8 cellular contexts compared by ENCODE assay signal in genomic region chr15:42736178-42736792, GRCh38. TPM values are rescaled to one million over a fixed set of nuclear protein-coding genes. Genes with fewer than 3 reads are reported as not detected.
DNase-seq lines count a peak whose midpoint lies in the region; ATAC-seq and TF ChIP-seq lines count a peak whose summit lies in the region.

No MANE protein-coding gene starts in this region.

- 3 to 4% methylated on average over 21 to 55 of the region's 55 CpGs for WGBS in endodermal cell (ENCODE audit: insufficient coverage in 1 of 2, insufficient read length in 1 of 2), 2 experiments

- H3K36me3 ChIP-seq in endodermal cell (ENCODE audit: control insufficient read depth, insufficient read depth, low read length), result peaks cover 38% of the 10 kb centered on the region
- H3K36me3 ChIP-seq in muscle layer of duodenum (ENCODE audit: control insufficient read depth in 1 of 2, insufficient read depth in 2 of 2, low read length in 2 of 2), result peaks cover 19 to 28% of the 10 kb centered on the region in 2 donors

- no peaks in the 10 kb centered on the region for H3K27me3 Mint-ChIP-seq in activated CD4-positive, alpha-beta T cell treated with anti-CD3 and anti-CD28 coated beads, Interleukin-2, amount 10 ng/mL, durations not matched to agents 24 days and 14 days
- H3K27me3 Mint-ChIP-seq in T-cell, result no peaks in the 10 kb centered on the region
- H3K27me3 Mint-ChIP-seq in endodermal cell (ENCODE audit: insufficient read depth), result no peaks in the 10 kb centered on the region

- peak overlapping the region; percentile 71 for H3K9ac ChIP-seq in endodermal cell (ENCODE audit: extremely low read depth, low read length, poor library complexity, severe bottlenecking)

- no peak for TF ChIP-seq CTCF in endodermal cell (conservative IDR thresholded peaks at IDR 0.05)

- intact Hi-C loops in activated CD4-positive, alpha-beta T cell treated with anti-CD3 and anti-CD28 coated beads, Interleukin-2, amount 10 ng/mL, durations not matched to agents 24 days and 14 days (cut with micrococcal nuclease), result no loop called here

- peaks cover 4% of the 10 kb centered on the region for H3K4me1 ChIP-seq in endodermal cell (ENCODE audit: control insufficient read depth, insufficient read depth, low read length)
- H3K4me1 ChIP-seq in muscle layer of duodenum (ENCODE audit: control insufficient read depth in 1 of 2, insufficient read depth in 2 of 2, low read length in 2 of 2), result peaks cover 7 to 16% of the 10 kb centered on the region in 2 donors

- peak; percentile 79 for DNase-seq in activated CD4-positive, alpha-beta T cell treated with anti-CD3 and anti-CD28 coated beads, Interleukin-2, amount 10 ng/mL, durations not matched to agents 24 days and 14 days
- no peak for DNase-seq in activated CD4-positive, alpha-beta T cell treated with anti-CD3 and anti-CD28 coated beads, Interleukin-2, amount 50 U/mL, for 1 hour
- DNase-seq in T-cell, result peak in 7 of 34 experiments; percentile 4 to 16 (median 9)
- DNase-seq in endodermal cell, result peak; percentile 73
- no peak for DNase-seq in HCEC 1CT
- DNase-seq in KG1 (lab: John Stamatoyannopoulos, UW), result no peak

- peaks cover 9% of the 10 kb centered on the region for H3K4me1 Mint-ChIP-seq in activated CD4-positive, alpha-beta T cell treated with anti-CD3 and anti-CD28 coated beads, Interleukin-2, amount 10 ng/mL, durations not matched to agents 24 days and 14 days
- H3K4me1 Mint-ChIP-seq in T-cell (peaks cover 10 to 25% (median 19%) of the 10 kb centered on the region in 3 donors), endodermal cell (peaks cover 6% of the 10 kb centered on the region)

- H3K9me3 ChIP-seq in endodermal cell (ENCODE audit: control insufficient read depth, low read length) (no peaks in the 10 kb centered on the region), muscle layer of duodenum (ENCODE audit: control insufficient read depth in 1 of 2, low read length in 2 of 2) (no peaks in the 10 kb centered on the region)

- H3K36me3 Mint-ChIP-seq in activated CD4-positive, alpha-beta T cell treated with anti-CD3 and anti-CD28 coated beads, Interleukin-2, amount 10 ng/mL, durations not matched to agents 24 days and 14 days (ENCODE audit: low read depth), result peaks cover 25% of the 10 kb centered on the region
- H3K36me3 Mint-ChIP-seq in T-cell, result peaks cover 23% of the 10 kb centered on the region
- H3K36me3 Mint-ChIP-seq in endodermal cell (ENCODE audit: low read depth), result peaks cover 30% of the 10 kb centered on the region

- CTCF ChIA-PET in T-cell (lab: Charles Lee), result interaction anchor here in 1 of 2 donors (0.5 kb wide), 1 partner anchor 189 kb away, joined by 8 read pairs; no protein-coding TSS in a partner anchor

- H3K27ac Mint-ChIP-seq in activated CD4-positive, alpha-beta T cell treated with anti-CD3 and anti-CD28 coated beads, Interleukin-2, amount 10 ng/mL, durations not matched to agents 24 days and 14 days, result peak overlapping the region; percentile 52
- peak overlapping the region in 1 of 2 donors; percentile 68 for H3K27ac Mint-ChIP-seq in T-cell
- H3K27ac Mint-ChIP-seq in endodermal cell, result no peak overlapping the region

- POLR2A ChIA-PET in T-cell (lab: Charles Lee), result interaction anchor here in 1 of 2 donors (0.6 kb wide), 1 partner anchor 279 kb away, joined by 4 read pairs; no protein-coding TSS in a partner anchor

- peak overlapping the region; percentile 83 for H3K4me3 Mint-ChIP-seq in activated CD4-positive, alpha-beta T cell treated with anti-CD3 and anti-CD28 coated beads, Interleukin-2, amount 10 ng/mL, durations not matched to agents 24 days and 14 days
- H3K4me3 Mint-ChIP-seq in T-cell (peak overlapping the region; percentile 71 to 80 (median 74)), endodermal cell (peak overlapping the region; percentile 68)

- H3K27me3 ChIP-seq in endodermal cell (ENCODE audit: control insufficient read depth, insufficient read depth, low read length, poor library complexity, severe bottlenecking) (no peaks in the 10 kb centered on the region), muscle layer of duodenum (ENCODE audit: low read depth, low read length) (no peaks in the 10 kb centered on the region)

- peak; percentile 47 for ATAC-seq in HG02885 (IDR thresholded peaks at IDR 0.05; ENCODE audit: poor library complexity, unreplicated experiment)
- ATAC-seq in T-cell (replicated peaks in 1 of 4), result peak; percentile 8 to 27 (median 14)

- H3K4me3 ChIP-seq in endodermal cell (ENCODE audit: low read length), result peak overlapping the region; percentile 84
- H3K4me3 ChIP-seq in muscle layer of duodenum (ENCODE audit: low read depth in 1 of 2, low read length in 2 of 2), result peak overlapping the region; percentile 78 to 90

- H3K9me3 Mint-ChIP-seq in activated CD4-positive, alpha-beta T cell treated with anti-CD3 and anti-CD28 coated beads, Interleukin-2, amount 10 ng/mL, durations not matched to agents 24 days and 14 days, result no peaks in the 10 kb centered on the region
- H3K9me3 Mint-ChIP-seq in T-cell, result no peaks in the 10 kb centered on the region
- no peaks in the 10 kb centered on the region for H3K9me3 Mint-ChIP-seq in endodermal cell

- H3K27ac ChIP-seq in endodermal cell (ENCODE audit: low read depth, low read length) (peak overlapping the region; percentile 53), muscle layer of duodenum (ENCODE audit: low read length) (no peak overlapping the region)

RNA-seq across cellular contexts. Expression of gene CDAN1, which starts 0.6 kb away (rescaled TPM):
- total RNA-seq in activated CD4-positive, alpha-beta T cell treated with anti-CD3 and anti-CD28 coated beads, Interleukin-2, amount 10 ng/mL, durations not matched to agents 24 days and 14 days, result 22.9 and 29.7 TPM in 2 replicates
- total RNA-seq in T-cell (10 to 100 TPM; 28.2 to 45.7 (median 33.3) TPM), endodermal cell (10 to 100 TPM; 26.5 to 38.2 TPM)
- polyA plus RNA-seq in endodermal cell (2013, experiment 1 of 2), result 14.9 TPM
- 12.8 TPM for polyA plus RNA-seq in endodermal cell (2013, experiment 2 of 2)

Comparison
In these comparisons a context has a peak if more than half of its experiments do, and no peak if none do; other contexts are left out.
1. DNase-seq: peak in activated CD4-positive, alpha-beta T cell treated with anti-CD3 and anti-CD28 coated beads, Interleukin-2, amount 10 ng/mL, durations not matched to agents 24 days and 14 days (single experiment) and endodermal cell (single experiment); none in activated CD4-positive, alpha-beta T cell treated with anti-CD3 and anti-CD28 coated beads, Interleukin-2, amount 50 U/mL, for 1 hour (single experiment), HCEC 1CT (single experiment) and KG1 (single experiment).
2. Peak in every context shown above with its lines, with median percentiles within 50 percentile points of each other: H3K4me3 Mint-ChIP-seq.